ENCODE assay signal across 1 cellular context in genomic region chr6:133551847-133552331, GRCh38.
TF ChIP-seq lines count a peak whose summit lies in the region.

No MANE protein-coding gene starts in this region.

TF ChIP-seq in WTC11, 78 proteins besides CTCF, POLR2A, EP300 and RAD21 (continued from another document):
- TF ChIP-seq ZNF281 (CRISPR knock-in tag; IDR thresholded peaks at IDR 0.05) (no peak), FOXK1 (CRISPR knock-in tag; IDR thresholded peaks at IDR 0.05) (no peak), ZMAT4 (CRISPR knock-in tag; IDR thresholded peaks at IDR 0.05) (no peak), TEAD4 (CRISPR knock-in tag; IDR thresholded peaks at IDR 0.05) (no peak)
